In the genomic region with DNA sequence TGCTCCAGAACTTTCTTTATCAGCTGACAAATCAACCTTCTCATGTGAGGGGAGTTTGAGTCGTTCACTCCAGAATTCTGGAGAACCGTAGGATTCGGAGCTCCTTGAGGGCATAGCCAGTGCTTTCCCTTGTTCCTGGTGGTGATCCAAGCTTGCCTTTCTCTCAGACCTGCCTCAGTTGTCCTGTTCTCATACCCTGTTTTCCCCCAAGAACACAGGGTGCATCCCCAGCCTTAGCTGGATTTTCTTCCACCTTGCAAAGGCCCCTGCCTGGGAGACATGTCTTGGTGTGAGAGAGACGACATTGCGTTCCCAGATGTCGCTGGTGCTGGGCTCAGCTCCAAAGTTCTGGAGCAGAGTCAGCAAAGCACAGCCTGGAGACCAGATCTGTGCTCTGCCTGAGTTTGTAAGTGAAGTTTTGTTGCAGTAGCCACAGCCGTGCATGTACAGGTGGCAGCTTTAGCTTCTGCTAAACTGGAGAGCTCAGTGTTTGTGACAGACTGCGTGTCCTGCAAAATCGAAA, we compare ENCODE assay signal across 13 cellular contexts. TPM values are rescaled to one million over a fixed set of nuclear protein-coding genes. Genes with fewer than 3 reads are reported as not detected.
A peak's percentile ranks its signal among the peaks of the same experiment; 100 is the strongest.
DNase-seq lines count a peak whose midpoint lies in the region; ATAC-seq, FAIRE-seq and TF ChIP-seq lines count a peak whose summit lies in the region.
"Had no signal": no experiment of that assay in that cellular context is flagged by ENCODE, and none has a peak within 500 bp of the region (broad histone marks: within the 10 kb centered on the region; RNA-seq: fewer than 3 reads in every experiment).

No MANE protein-coding gene starts in this region.

- H2AFZ ChIP-seq in H9 (ENCODE audit: low read length): no peak overlapping the region

- no peak overlapping the region for H2BK12ac ChIP-seq in H9 (ENCODE audit: insufficient read length, low read depth, low read length)

- no peak overlapping the region for H3K9ac ChIP-seq in H9 (ENCODE audit: extremely low read depth, insufficient read length, low read length)
- no peak overlapping the region for H3K9ac ChIP-seq in kidney (ENCODE audit: low read length in 2 of 2)

- intact Hi-C loops in kidney (cut with DNase I): loop anchor here (5.0 kb wide), 1 partner anchor 112 kb away; no protein-coding TSS in a partner anchor

- H3K9me3 ChIP-seq in H9 (ENCODE audit: control insufficient read depth, low read depth, low read length) (no peaks in the 10 kb centered on the region), kidney (ENCODE audit: control insufficient read depth in 1 of 2, low read length in 2 of 2) (no peaks in the 10 kb centered on the region)
- H3K9me3 ChIP-seq: neutrophil had no signal

- no peak overlapping the region for H2BK120ac ChIP-seq in H9 (ENCODE audit: low read depth, low read length, poor library complexity, severe bottlenecking)

- H4K8ac ChIP-seq in H9 (replicated peaks; ENCODE audit: insufficient read length, low read depth, low read length): no peak overlapping the region

- no peak overlapping the region for H4K5ac ChIP-seq in H9 (ENCODE audit: insufficient read length, low read depth, low read length)

- peak overlapping the region; percentile 44 for H3K18ac ChIP-seq in H9 (ENCODE audit: insufficient read length, low read depth, low read length)

- H4K20me1 ChIP-seq in H9 (ENCODE audit: control insufficient read depth, insufficient read depth, insufficient read length): no peaks in the 10 kb centered on the region

- H3K4me1 Mint-ChIP-seq in H9: peaks cover 29 to 51% of the 10 kb centered on the region in 2 experiments

- H3K4me1 ChIP-seq in H9 (ENCODE audit: insufficient read depth, low read length) (peaks cover 2% of the 10 kb centered on the region; the same call in 1 of the 2 replicates), kidney (ENCODE audit: control insufficient read depth in 1 of 2, insufficient read depth in 1 of 2, low read depth in 1 of 2, low read length in 2 of 2) (peaks cover 6 to 14% of the 10 kb centered on the region in 2 donors)

- WGBS in H9 (ENCODE audit: extremely low coverage, insufficient read length, low lambda C conversion rate): no CpG with 5 or more reads among the region's 9 CpGs

- H3K36me3 Mint-ChIP-seq in H9 (ENCODE audit: insufficient read depth in 1 of 3, low read depth in 3 of 3): no peaks in the 10 kb centered on the region

- no peaks in the 10 kb centered on the region for H3K79me1 ChIP-seq in H9 (ENCODE audit: insufficient read depth, low read depth, low read length, poor library complexity, severe bottlenecking)

- no peak overlapping the region for H4K91ac ChIP-seq in H9 (ENCODE audit: insufficient read length, low read depth, low read length)

- H3K23me2 ChIP-seq in H9 (ENCODE audit: insufficient read length, low read depth, low read length, poor library complexity, severe bottlenecking): no peaks in the 10 kb centered on the region

- no peak for ATAC-seq in GM21737 (IDR thresholded peaks at IDR 0.05; ENCODE audit: unreplicated experiment)

- H3K23ac ChIP-seq in H9 (ENCODE audit: insufficient read length, low read depth, low read length): no peak overlapping the region

- H3K27ac ChIP-seq in 22Rv1 (no peak overlapping the region), H9 (ENCODE audit: insufficient read length, low read depth, low read length) (no peak overlapping the region), kidney (ENCODE audit: low read depth in 2 of 2, low read length in 2 of 2) (no peak overlapping the region)
- H3K27ac ChIP-seq: neutrophil had no signal

- H3K4me3 ChIP-seq in kidney (ENCODE audit: low read length in 2 of 2): no peak overlapping the region
- H3K4me3 ChIP-seq: smooth muscle cell had no signal

- no peak overlapping the region for H2BK20ac ChIP-seq in H9 (ENCODE audit: low read depth, low read length, poor library complexity, severe bottlenecking)

- FAIRE-seq in kidney (lab: Jason Lieb, UNC): no peak

- peaks cover 13% of the 10 kb centered on the region for H3K27me3 Mint-ChIP-seq in H9 (ENCODE audit: low read depth)
- H3K27me3 Mint-ChIP-seq: stimulated activated naive CD8-positive, alpha-beta T cell treated with anti-CD3 and anti-CD28 coated beads, Interleukin-15, amount 100 ng/mL, for 72 hours had no signal

- H3K4me2 ChIP-seq in H9 (ENCODE audit: insufficient read depth, insufficient read length, low read length): no peak overlapping the region
- H3K4me2 ChIP-seq: smooth muscle cell had no signal

- H3K9me3 Mint-ChIP-seq in H9: no peaks in the 10 kb centered on the region
- H3K9me3 Mint-ChIP-seq: activated T-helper 2 cell treated with anti-CD3 and anti-CD28 coated beads, Interferon-gamma antibody, Interleukin-2, Interleukin-4, amounts not matched to agents 10 μg/mL and 5 μg/mL and 100 μg/mL, durations not matched to agents 14 hours and 24 hours and 36 hours; stimulated activated naive CD8-positive, alpha-beta T cell treated with anti-CD3 and anti-CD28 coated beads, Interleukin-15, amount 100 ng/mL, for 72 hours had no signal

- H3K14ac ChIP-seq in H9 (ENCODE audit: insufficient read depth, low read length): no peak overlapping the region

- H3K27me3 ChIP-seq in H9 (ENCODE audit: insufficient read depth, low read length): no peaks in the 10 kb centered on the region

- H3K56ac ChIP-seq in H9 (ENCODE audit: insufficient read length, low read depth, low read length): no peak overlapping the region

- DNase-seq in H9 (no peak), amygdala (lab: John Stamatoyannopoulos, UW) (peak in 34 of 56 donors; percentile 14 to 71 (median 48)), medulla oblongata (ENCODE audit: extremely low spot score) (peak; percentile 64), EL (no peak), kidney (no peak), mucosa of gallbladder (ENCODE audit: low spot score) (no peak)

- H2BK15ac ChIP-seq in H9 (ENCODE audit: low read depth, low read length): no peak overlapping the region

- no peak overlapping the region for H3K4ac ChIP-seq in H9 (ENCODE audit: low read depth, low read length)

- H3T11ph ChIP-seq in H9 (ENCODE audit: low read length): no peak overlapping the region

- no peaks in the 10 kb centered on the region for H3K36me3 ChIP-seq in kidney (ENCODE audit: control insufficient read depth in 1 of 2, insufficient read depth in 2 of 2, low read length in 2 of 2)
- H3K36me3 ChIP-seq: neutrophil had no signal

- no peak overlapping the region for H2AK5ac ChIP-seq in H9 (ENCODE audit: insufficient read length, low read length)

- TF ChIP-seq CTCF in 22Rv1 (IDR thresholded peaks at IDR 0.05) (peak; percentile 39), H9 (conservative IDR thresholded peaks at IDR 0.05) (no peak; the same call in 1 of the 3 replicates), kidney (IDR thresholded peaks at IDR 0.05; ENCODE audit: borderline replicate concordance, extremely low read depth, insufficient read depth) (no peak)

- no peaks in the 10 kb centered on the region for H3K79me2 ChIP-seq in H9 (ENCODE audit: insufficient read depth, low read length)

- no peak overlapping the region; a peak in 1 of 7 replicates for H3K27ac Mint-ChIP-seq in H9
- H3K27ac Mint-ChIP-seq: activated T-helper 2 cell treated with anti-CD3 and anti-CD28 coated beads, Interferon-gamma antibody, Interleukin-2, Interleukin-4, amounts not matched to agents 10 μg/mL and 5 μg/mL and 100 μg/mL, durations not matched to agents 14 hours and 24 hours and 36 hours had no signal

- no peak overlapping the region for H2BK5ac ChIP-seq in H9 (ENCODE audit: insufficient read length, low read length)

- no peak overlapping the region for H3K4me3 Mint-ChIP-seq in H9
- H3K4me3 Mint-ChIP-seq: stimulated activated naive CD8-positive, alpha-beta T cell treated with anti-CD3 and anti-CD28 coated beads, Interleukin-15, amount 100 ng/mL, for 72 hours had no signal

RNA-seq across cellular contexts. Expression of a gene that starts 40.0 kb away (rescaled TPM):
- total RNA-seq in H9 (2021) (0.83 and 0.99 TPM in 2 replicates), kidney (27.6 TPM), mucosa of gallbladder (19.5 TPM)
- 5.6 TPM for polyA plus RNA-seq in kidney (ENCODE audit: insufficient read depth, low read depth, low replicate concordance)

RNA-seq across cellular contexts. Expression of a gene that starts 56.3 kb away (rescaled TPM):
- total RNA-seq in H9 (2021) (1.5 TPM in 2 replicates), kidney (22.4 TPM), mucosa of gallbladder (1,342 TPM)
- 10.0 TPM for polyA plus RNA-seq in kidney (ENCODE audit: insufficient read depth, low read depth, low replicate concordance)
- total RNA-seq: activated T-helper 2 cell treated with anti-CD3 and anti-CD28 coated beads, Interferon-gamma antibody, Interleukin-2, Interleukin-4, amounts not matched to agents 10 μg/mL and 5 μg/mL and 100 μg/mL, durations not matched to agents 14 hours and 24 hours and 36 hours; mammary epithelial cell; smooth muscle cell had no signal
- polyA plus RNA-seq: mammary epithelial cell had no signal

Comparison
In these comparisons a context has a peak if more than half of its experiments do, and no peak if none do; other contexts are left out.
1. DNase-seq: peak in amygdala (34 of 56) and medulla oblongata (single experiment); none in H9 (single experiment), EL (single experiment), kidney (single experiment) and mucosa of gallbladder (single experiment).
2. RNA of a gene that starts 40.0 kb away (total RNA-seq): 27.6 TPM in kidney (single experiment) and 19.5 TPM in mucosa of gallbladder (single experiment); 0.83 to 0.99 TPM in H9; every median in the first group is over 10 times any median in the second.
3. RNA of a gene that starts 56.3 kb away (total RNA-seq): 1,342 TPM in mucosa of gallbladder (single experiment); 22.4 TPM in kidney (single experiment) and 1.5 TPM in H9; every median in the first group is over 10 times any median in the second.